In genomic region chr15:99100245-99101173, GRCh38 we compare ENCODE assay signal across 1 cellular context.
TF ChIP-seq lines count a peak whose summit lies in the region.

No MANE protein-coding gene starts in this region.

TF ChIP-seq in HepG2, 621 proteins besides CTCF, POLR2A, EP300 and RAD21 (continued from another document and continues in another):
- TF ChIP-seq ZNF607 (CRISPR knock-in tag; IDR thresholded peaks at IDR 0.05; ENCODE audit: borderline replicate concordance) (0 out of 2 replicates have a peak, but pooled peaks have one; percentile 29), ZNF598 (CRISPR knock-in tag; IDR thresholded peaks at IDR 0.05; ENCODE audit: borderline replicate concordance) (peak; percentile 55; the same call in 1 of the 2 replicates), ZNF292 (CRISPR knock-in tag; IDR thresholded peaks at IDR 0.05; ENCODE audit: borderline replicate concordance, low read depth) (no peak), POGZ (CRISPR knock-in tag; IDR thresholded peaks at IDR 0.05) (peak; percentile 24; the same call in 1 of the 2 replicates), BCL3 (CRISPR knock-in tag; IDR thresholded peaks at IDR 0.05) (0 out of 2 replicates have a peak, but pooled peaks have one; percentile 20), ZNF12 (CRISPR knock-in tag; IDR thresholded peaks at IDR 0.05) (no peak), GATAD2A (CRISPR knock-in tag; IDR thresholded peaks at IDR 0.05) (peak; percentile 37; the same call in 1 of the 2 replicates), PITX1 (CRISPR knock-in tag; IDR thresholded peaks at IDR 0.05) (0 out of 2 replicates have a peak, but pooled peaks have one; percentile 29), SALL1 (CRISPR knock-in tag; IDR thresholded peaks at IDR 0.05) (peak; percentile 19; the same call in 1 of the 2 replicates), ZNF407 (CRISPR knock-in tag; IDR thresholded peaks at IDR 0.05; ENCODE audit: not compliant biosample characterization) (peak; percentile 42), MTF2 (CRISPR knock-in tag; IDR thresholded peaks at IDR 0.05; ENCODE audit: borderline replicate concordance) (0 out of 2 replicates have a peak, but pooled peaks have one; percentile 41), LBX2 (CRISPR knock-in tag; IDR thresholded peaks at IDR 0.05; ENCODE audit: borderline replicate concordance) (no peak), SAP130 (CRISPR knock-in tag; IDR thresholded peaks at IDR 0.05; ENCODE audit: low read depth) (peak; percentile 38; the same call in 1 of the 2 replicates), HMGXB4 (CRISPR knock-in tag; IDR thresholded peaks at IDR 0.05; ENCODE audit: borderline replicate concordance in 1 of 2, low read depth in 1 of 2) (peak; percentile 79 to 84; a peak in 3 of 4 replicates), ZNF768 (CRISPR knock-in tag; IDR thresholded peaks at IDR 0.05) (peak; percentile 40; the same call in 1 of the 2 replicates), FOXJ3 (CRISPR knock-in tag; IDR thresholded peaks at IDR 0.05; ENCODE audit: borderline replicate concordance) (no peak), ZBTB21 (CRISPR knock-in tag; IDR thresholded peaks at IDR 0.05) (no peak), TARDBP (CRISPR knock-in tag; IDR thresholded peaks at IDR 0.05) (0 out of 2 replicates have a peak, but pooled peaks have one; percentile 21), ZBED4 (CRISPR knock-in tag; IDR thresholded peaks at IDR 0.05; ENCODE audit: borderline replicate concordance) (no peak), MXD4 (CRISPR knock-in tag; IDR thresholded peaks at IDR 0.05) (no peak), FUBP1 (CRISPR knock-in tag; IDR thresholded peaks at IDR 0.05; ENCODE audit: borderline replicate concordance) (no peak), HOMEZ (CRISPR knock-in tag; IDR thresholded peaks at IDR 0.05; ENCODE audit: low read depth) (0 out of 2 replicates have a peak, but pooled peaks have one; percentile 22), PHF21A (CRISPR knock-in tag; IDR thresholded peaks at IDR 0.05) (peak; percentile 23; the same call in 1 of the 2 replicates), MYPOP (CRISPR knock-in tag; IDR thresholded peaks at IDR 0.05) (0 out of 2 replicates have a peak, but pooled peaks have one; percentile 21), STAG1 (CRISPR knock-in tag; IDR thresholded peaks at IDR 0.05) (peak; percentile 85), ZNF710 (CRISPR knock-in tag; IDR thresholded peaks at IDR 0.05; ENCODE audit: borderline replicate concordance) (0 out of 2 replicates have a peak, but pooled peaks have one; percentile 34)
